9 cellular contexts compared by ENCODE assay signal in the genomic region with DNA sequence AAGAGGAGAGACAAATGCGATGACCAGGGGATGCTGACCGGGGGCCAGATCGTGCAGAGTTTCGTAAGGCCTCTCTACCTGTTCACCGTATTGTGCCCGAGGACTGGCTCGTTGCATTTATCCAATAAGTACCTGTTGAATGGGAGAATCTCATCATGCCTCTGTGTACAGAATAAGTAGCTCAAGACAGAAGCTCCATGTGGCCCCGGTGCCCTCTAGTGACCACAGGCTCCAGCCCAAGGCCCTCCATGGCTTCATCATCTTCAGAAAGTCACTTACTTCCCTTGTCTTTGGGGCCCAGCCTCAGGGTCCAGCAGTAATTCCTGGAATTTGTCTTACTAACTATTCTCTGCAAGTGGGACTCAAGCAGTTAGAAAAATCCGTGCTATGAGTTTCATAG.
DNase-seq lines count a peak whose midpoint lies in the region; ATAC-seq and TF ChIP-seq lines count a peak whose summit lies in the region.
"Had no signal": no experiment of that assay in that cellular context is flagged by ENCODE, and none has a peak within 500 bp of the region (broad histone marks: within the 10 kb centered on the region; RNA-seq: fewer than 3 reads in every experiment).

No MANE protein-coding gene starts in this region.

- no peaks in the 10 kb centered on the region; the same call in 1 of the 2 replicates for H3F3A ChIP-seq in PC-9 (ENCODE audit: insufficient read depth, low read depth)

- no peaks in the 10 kb centered on the region for H3K36me3 Mint-ChIP-seq in osteocyte (ENCODE audit: unreplicated experiment)
- no peaks in the 10 kb centered on the region for H3K36me3 Mint-ChIP-seq in CD4-positive, alpha-beta memory T cell

- intact Hi-C loops in PC-9 (cut with micrococcal nuclease; ENCODE audit: unreplicated experiment), result no loop called here
- intact Hi-C loops in CD4-positive, alpha-beta memory T cell (cut with micrococcal nuclease), result no loop called here

- H2AFZ ChIP-seq in PC-9, result no peak overlapping the region

- DNase-seq in GM06990 (ENCODE audit: extremely low read depth, insufficient read length) (no peak), PC-9 (no peak), epithelial cell of proximal tubule (ENCODE audit: low read depth) (no peak), osteocyte (ENCODE audit: extremely low spot score, unreplicated experiment) (no peak)
- DNase-seq in CD4-positive, alpha-beta memory T cell, result no peak

- no peak overlapping the region for H3K4me3 Mint-ChIP-seq in osteocyte (ENCODE audit: unreplicated experiment)
- H3K4me3 Mint-ChIP-seq in CD4-positive, alpha-beta memory T cell, result no peak overlapping the region

- H3K27ac ChIP-seq in 22Rv1 (no peak overlapping the region), PC-9 (no peak overlapping the region)
- no peak overlapping the region for H3K27ac ChIP-seq in CD4-positive, alpha-beta memory T cell (ENCODE audit: low read depth, low read length)
- H3K27ac ChIP-seq: skin epidermis had no signal

- TF ChIP-seq CTCF in 22Rv1 (IDR thresholded peaks at IDR 0.05) (peak; percentile 52), GM06990 (IDR thresholded peaks at IDR 0.05; ENCODE audit: insufficient read depth, low read length, poor library complexity, severe bottlenecking) (peak; percentile 3), PC-9 (conservative IDR thresholded peaks at IDR 0.05) (peak; percentile 50; the same call in 1 of the 2 replicates), epithelial cell of proximal tubule (conservative IDR thresholded peaks at IDR 0.05; ENCODE audit: low read depth, low read length) (peak; percentile 71), osteocyte (IDR thresholded peaks at IDR 0.05) (peak; percentile 30)

- no peaks in the 10 kb centered on the region for H3K9me2 ChIP-seq in PC-9 (ENCODE audit: insufficient read depth)

- no peaks in the 10 kb centered on the region for H3K79me2 ChIP-seq in PC-9 (ENCODE audit: low read depth)

- H3K4me2 ChIP-seq in PC-9, result peak overlapping the region; percentile 32; the same call in 1 of the 2 replicates

- no peaks in the 10 kb centered on the region for H3K36me3 ChIP-seq in GM06990 (ENCODE audit: control insufficient read depth, insufficient read depth, low read length)
- no peaks in the 10 kb centered on the region for H3K36me3 ChIP-seq in PC-9 (ENCODE audit: low read depth)
- no peaks in the 10 kb centered on the region for H3K36me3 ChIP-seq in CD4-positive, alpha-beta memory T cell (ENCODE audit: insufficient read depth, low read length)

- peaks cover 43% of the 10 kb centered on the region for H3K4me1 ChIP-seq in PC-9 (replicated peaks; ENCODE audit: insufficient read depth)
- no peaks in the 10 kb centered on the region for H3K4me1 ChIP-seq in CD4-positive, alpha-beta memory T cell (ENCODE audit: insufficient read depth, low read length)

- H3K27me3 Mint-ChIP-seq in osteocyte (ENCODE audit: unreplicated experiment), result peaks cover 25% of the 10 kb centered on the region
- H3K27me3 Mint-ChIP-seq in CD4-positive, alpha-beta memory T cell, result peaks cover 0 to 1% of the 10 kb centered on the region in 2 donors

- no TSS peak for BruUV-seq in PC-9 (replicated peaks; lab: Mats Ljungman, UMichigan)

- no peaks in the 10 kb centered on the region for H3K9me3 ChIP-seq in PC-9 (ENCODE audit: insufficient read depth, low read depth)
- H3K9me3 ChIP-seq in CD4-positive, alpha-beta memory T cell (ENCODE audit: control insufficient read depth in 1 of 2, low read length in 2 of 2), result no peaks in the 10 kb centered on the region

- H4K20me1 ChIP-seq in PC-9 (ENCODE audit: insufficient read depth), result no peaks in the 10 kb centered on the region

- CTCF ChIA-PET in PC-9 (lab: Charles Lee), result interaction anchor here (1.5 kb wide), 1 partner anchor 424 kb away, joined by 3 read pairs; no protein-coding TSS in a partner anchor
- CTCF ChIA-PET in CD4-positive, alpha-beta memory T cell (lab: Charles Lee; ENCODE audit: partially characterized antibody), result interaction anchor here (2.5 kb wide), 1 partner anchor 155 kb away, joined by 9 read pairs; no protein-coding TSS in a partner anchor

- no peaks in the 10 kb centered on the region for H3K9me3 Mint-ChIP-seq in osteocyte (ENCODE audit: unreplicated experiment)
- H3K9me3 Mint-ChIP-seq in CD4-positive, alpha-beta memory T cell, result no peaks in the 10 kb centered on the region

- ATAC-seq in HG03571 (IDR thresholded peaks at IDR 0.05; ENCODE audit: unreplicated experiment) (no peak), GM21381 (IDR thresholded peaks at IDR 0.05; ENCODE audit: unreplicated experiment) (no peak)

- POLR2A ChIA-PET in PC-9 (lab: Charles Lee; ENCODE audit: unreplicated experiment), result no interaction called here
- POLR2A ChIA-PET in CD4-positive, alpha-beta memory T cell (lab: Charles Lee; ENCODE audit: partially characterized antibody), result no interaction called here

- H3K4me1 Mint-ChIP-seq in osteocyte (ENCODE audit: unreplicated experiment), result no peaks in the 10 kb centered on the region
- H3K4me1 Mint-ChIP-seq in CD4-positive, alpha-beta memory T cell, result no peaks in the 10 kb centered on the region

- H3K4me3 ChIP-seq in GM06990 (replicated peaks; ENCODE audit: low read depth, low read length) (no peak overlapping the region), PC-9 (no peak overlapping the region), epithelial cell of proximal tubule (ENCODE audit: low read depth, low read length) (no peak overlapping the region)
- no peak overlapping the region for H3K4me3 ChIP-seq in CD4-positive, alpha-beta memory T cell (ENCODE audit: low read length in 2 of 2)
- H3K4me3 ChIP-seq: skin epidermis had no signal

- no peak overlapping the region for H3K27ac Mint-ChIP-seq in osteocyte (ENCODE audit: unreplicated experiment)
- no peak overlapping the region for H3K27ac Mint-ChIP-seq in CD4-positive, alpha-beta memory T cell

- H3K27me3 ChIP-seq in GM06990 (replicated peaks; ENCODE audit: control insufficient read depth, insufficient read depth, low read length) (no peaks in the 10 kb centered on the region; the same call in 1 of the 2 replicates), PC-9 (ENCODE audit: insufficient read depth, low read depth) (0 out of 2 replicates have a peak, but pooled peaks cover 8% of the 10 kb centered on the region)
- no peaks in the 10 kb centered on the region for H3K27me3 ChIP-seq in CD4-positive, alpha-beta memory T cell (ENCODE audit: insufficient read depth, low read length)

Comparison
In these comparisons a context has a peak if more than half of its experiments do, and no peak if none do; other contexts are left out.
1. CTCF ChIP-seq: peak in every context shown above with its lines; median percentile 71 in epithelial cell of proximal tubule; 52 in 22Rv1; 50 in PC-9; 30 in osteocyte; 3 in GM06990.